In the genomic region with DNA sequence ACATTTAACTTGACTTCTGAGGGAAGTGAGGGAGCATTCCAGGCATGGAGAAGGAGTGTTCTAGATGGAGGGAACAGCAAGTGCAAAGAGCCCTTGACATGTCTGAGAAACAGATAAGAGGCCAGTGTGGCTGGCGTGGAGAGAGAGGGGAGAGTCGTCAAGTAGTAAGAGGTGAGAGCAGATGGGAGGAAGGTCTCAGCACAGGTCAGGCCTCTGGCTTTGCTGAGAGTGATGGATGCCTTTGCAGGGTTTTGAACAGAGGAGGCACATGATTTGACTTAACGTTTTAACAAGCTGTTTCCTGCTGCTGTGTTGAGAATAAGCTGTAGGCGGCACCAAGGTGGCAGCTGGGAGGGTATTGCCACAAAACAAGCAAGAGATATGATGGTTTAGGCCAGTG, we compare ENCODE assay signal across 11 cellular contexts.
DNase-seq lines count a peak whose midpoint lies in the region; ATAC-seq and TF ChIP-seq lines count a peak whose summit lies in the region.
"Had no signal": no experiment of that assay in that cellular context is flagged by ENCODE, and none has a peak within 500 bp of the region (broad histone marks: within the 10 kb centered on the region; RNA-seq: fewer than 3 reads in every experiment).

No MANE protein-coding gene starts in this region.

- CTCF ChIA-PET in SK-N-SH (lab: Yijun Ruan, JAX), result no interaction called here

- peaks cover 29% of the 10 kb centered on the region for H3F3A ChIP-seq in SK-N-SH (replicated peaks; ENCODE audit: insufficient read depth)

- H3K4me1 ChIP-seq in SK-N-SH (ENCODE audit: control insufficient read depth in 1 of 2, insufficient read depth in 2 of 2, low read depth in 1 of 2, low read length in 1 of 2) (peaks cover 28 to 52% of the 10 kb centered on the region in 2 experiments), left ventricle myocardium inferior (peaks cover 81% of the 10 kb centered on the region), testis (peaks cover 63% of the 10 kb centered on the region)

- no peak for TF ChIP-seq RAD21 in SK-N-SH (IDR thresholded peaks at IDR 0.05; ENCODE audit: low read length)

- TF ChIP-seq CTCF in SK-N-SH (IDR thresholded peaks at IDR 0.05), result no peak
- no peak for TF ChIP-seq CTCF in left ventricle myocardium inferior (IDR thresholded peaks at IDR 0.05; ENCODE audit: borderline replicate concordance)
- no peak for TF ChIP-seq CTCF in testis (IDR thresholded peaks at IDR 0.05)

- peaks cover 0 to 16% of the 10 kb centered on the region in 2 experiments for H3K36me3 ChIP-seq in SK-N-SH (replicated peaks in 1 of 2; ENCODE audit: control insufficient read depth in 1 of 2, insufficient read depth in 2 of 2, low read length in 1 of 2)
- H3K36me3 ChIP-seq in left ventricle myocardium inferior, result no peaks in the 10 kb centered on the region
- H3K36me3 ChIP-seq in testis (ENCODE audit: low read depth, missing control alignments), result no peaks in the 10 kb centered on the region
- H3K36me3 ChIP-seq: right lobe of liver had no signal

- peak overlapping the region; percentile 75 to 83 for H3K27ac ChIP-seq in SK-N-SH (ENCODE audit: low read depth in 2 of 2, low read length in 1 of 2)
- peak overlapping the region; percentile 67 for H3K27ac ChIP-seq in left ventricle myocardium inferior (replicated peaks)
- H3K27ac ChIP-seq in testis, result peak overlapping the region; percentile 67 to 72
- H3K27ac ChIP-seq: KMS-11, right lobe of liver had no signal

- intact Hi-C loops in left ventricle myocardium inferior (cut with micrococcal nuclease) (no loop called here), testis (cut with DNase I; ENCODE audit: low total_unique reads) (no loop called here)

- no peak overlapping the region for H3K4me3 ChIP-seq in SK-N-SH (ENCODE audit: low read depth in 2 of 2, low read length in 1 of 2)
- peak overlapping the region; percentile 5 for H3K4me3 ChIP-seq in left ventricle myocardium inferior
- H3K4me3 ChIP-seq in testis, result no peak overlapping the region
- H3K4me3 ChIP-seq: right lobe of liver had no signal

- H2AFZ ChIP-seq in SK-N-SH (ENCODE audit: low read depth), result no peak overlapping the region

- DNase-seq in NCI-H510A treated with DMSO at 0.1 percent for 48 hours (lab: John Stamatoyannopoulos, UW) (peak; percentile 26), NCI-H510A (lab: John Stamatoyannopoulos, UW) (no peak), SK-N-SH (no peak), left ventricle myocardium inferior (no peak), testis (no peak), putamen (ENCODE audit: low spot score) (no peak)
- DNase-seq: activated CD4-positive, alpha-beta T cell treated with anti-CD3 and anti-CD28 coated beads for 4 hours; right lobe of liver had no signal

- no peak for TF ChIP-seq EP300 in SK-N-SH (IDR thresholded peaks at IDR 0.05; ENCODE audit: borderline replicate concordance in 1 of 2, low read depth in 1 of 2, low read length in 1 of 2)

- POLR2A ChIA-PET in SK-N-SH (lab: Yijun Ruan, JAX), result no interaction called here

- WGBS in SK-N-SH (ENCODE audit: low lambda C conversion rate), result 81% methylated on average over 4 of the region's 4 CpGs
- 41 to 44% methylated on average over 4 of the region's 4 CpGs for WGBS in testis, 2 donors

- H3K9ac ChIP-seq in SK-N-SH, result peak overlapping the region; percentile 6; the same call in 1 of the 2 replicates
- H3K9ac ChIP-seq: KMS-11 had no signal

- ATAC-seq in HG03442 (IDR thresholded peaks at IDR 0.05; ENCODE audit: unreplicated experiment), result no peak
- no peak for ATAC-seq in GM18861 (IDR thresholded peaks at IDR 0.05; ENCODE audit: unreplicated experiment)

- H3K27me3 ChIP-seq in SK-N-SH (ENCODE audit: insufficient read depth) (no peaks in the 10 kb centered on the region), left ventricle myocardium inferior (ENCODE audit: low read depth) (no peaks in the 10 kb centered on the region), testis (no peaks in the 10 kb centered on the region)
- H3K27me3 ChIP-seq: right lobe of liver had no signal

- peaks cover 90% of the 10 kb centered on the region for H3K79me2 ChIP-seq in SK-N-SH (ENCODE audit: insufficient read depth)

- no peak for TF ChIP-seq POLR2A in testis (IDR thresholded peaks at IDR 0.05)

- H3K9me3 ChIP-seq in SK-N-SH (no peaks in the 10 kb centered on the region; the same call in 1 of the 2 replicates), left ventricle myocardium inferior (replicated peaks) (peaks cover 14% of the 10 kb centered on the region), testis (no peaks in the 10 kb centered on the region)
- H3K9me3 ChIP-seq: right lobe of liver had no signal

- peak overlapping the region; percentile 52 for H3K4me2 ChIP-seq in SK-N-SH
- H3K4me2 ChIP-seq: KMS-11 had no signal

- peaks cover under 1% of the 10 kb centered on the region; the same call in 1 of the 2 replicates for H4K20me1 ChIP-seq in SK-N-SH (ENCODE audit: insufficient read depth)

- no peaks in the 10 kb centered on the region for H3K9me2 ChIP-seq in SK-N-SH

TF ChIP-seq in SK-N-SH, 30 proteins besides CTCF, POLR2A, EP300 and RAD21:
- TF ChIP-seq YY1 (IDR thresholded peaks at IDR 0.05; ENCODE audit: low read depth), result no peak
- TF ChIP-seq ELF1 (IDR thresholded peaks at IDR 0.05), result no peak
- no peak for TF ChIP-seq GATA2 (CRISPR knock-in tag; IDR thresholded peaks at IDR 0.05)
- no peak for TF ChIP-seq JUND (IDR thresholded peaks at IDR 0.05)
- TF ChIP-seq TAF1 (IDR thresholded peaks at IDR 0.05; ENCODE audit: borderline replicate concordance, low read depth, low read length), result no peak
- TF ChIP-seq SIN3A (IDR thresholded peaks at IDR 0.05; ENCODE audit: borderline replicate concordance, low read depth, low read length), result no peak
- TF ChIP-seq RCOR1 (IDR thresholded peaks at IDR 0.05; ENCODE audit: low read length), result no peak
- TF ChIP-seq FOXM1 (IDR thresholded peaks at IDR 0.05; ENCODE audit: low read depth), result no peak
- TF ChIP-seq MAX (IDR thresholded peaks at IDR 0.05; ENCODE audit: low read depth), result no peak
- TF ChIP-seq FOSL2 (IDR thresholded peaks at IDR 0.05; ENCODE audit: borderline replicate concordance, low read depth), result no peak
